12 cellular contexts compared by ENCODE assay signal in the genomic region with DNA sequence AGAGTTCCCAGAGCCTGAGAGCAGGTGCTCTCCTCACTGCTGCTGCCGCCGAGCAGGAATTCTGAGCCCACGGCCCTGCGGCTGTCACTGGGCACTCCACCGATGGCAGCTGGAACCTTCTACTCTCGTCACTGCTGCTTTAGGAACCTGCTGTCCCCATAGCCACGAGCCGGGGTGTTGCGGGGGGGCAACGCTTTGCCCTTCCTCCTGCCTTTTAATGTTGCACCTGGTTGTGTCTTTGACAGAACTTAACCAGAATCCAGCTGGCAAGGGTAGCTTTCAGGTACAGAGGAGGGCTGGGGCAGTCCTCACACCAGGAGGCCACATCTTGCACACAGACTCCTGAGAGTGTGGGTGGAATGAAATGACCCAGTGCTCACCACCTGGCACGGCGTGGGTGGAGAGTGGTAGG. TPM values are rescaled to one million over a fixed set of nuclear protein-coding genes. Genes with fewer than 3 reads are reported as not detected.
DNase-seq lines count a peak whose midpoint lies in the region; ATAC-seq and TF ChIP-seq lines count a peak whose summit lies in the region.
"Had no signal": no experiment of that assay in that cellular context is flagged by ENCODE, and none has a peak within 500 bp of the region (broad histone marks: within the 10 kb centered on the region; RNA-seq: fewer than 3 reads in every experiment).

No MANE protein-coding gene starts in this region.

- peak overlapping the region; percentile 35 for H3K27ac ChIP-seq in endodermal cell (ENCODE audit: low read depth, low read length)
- no peak overlapping the region for H3K27ac ChIP-seq in mammary epithelial cell (ENCODE audit: insufficient read depth, low read depth, low read length)
- H3K27ac ChIP-seq: epithelial cell of prostate, neural progenitor cell had no signal

- in situ Hi-C loops in mammary epithelial cell (cut with MboI; ENCODE audit: low sequenced_read_pairs in 2 of 2) (no loop called here), GM13977 (cut with MboI; ENCODE audit: low pct_unique_long_range_greater_than_20kb, low sequenced_read_pairs, unreplicated experiment) (no loop called here)

- H3K4me3 ChIP-seq in endodermal cell (ENCODE audit: low read length) (no peak overlapping the region), mammary epithelial cell (replicated peaks in 1 of 3; ENCODE audit: insufficient read depth in 1 of 3, low read depth in 2 of 3, low read length in 3 of 3) (no peak overlapping the region)
- H3K4me3 ChIP-seq: neural progenitor cell had no signal

- WGBS in endodermal cell (ENCODE audit: insufficient coverage in 1 of 2, insufficient read length in 1 of 2), 2 experiments = 92 to 96% methylated on average over 6 to 12 of the region's 12 CpGs
- WGBS in mammary epithelial cell (ENCODE audit: low coverage, missing lambda C conversion rate) = 76% methylated on average over 12 of the region's 12 CpGs

- BruUV-seq in mammary epithelial cell (replicated peaks; lab: Mats Ljungman, UMichigan) = no TSS peak

- dilution Hi-C loops in mammary epithelial cell (cut with HindIII; ENCODE audit: low sequenced_read_pairs) = no loop called here

- peaks cover 25% of the 10 kb centered on the region for H3K36me3 Mint-ChIP-seq in stimulated activated naive CD8-positive, alpha-beta T cell treated with anti-CD3 and anti-CD28 coated beads, Interleukin-15, Interleukin-2, amounts not matched to agents 100 ng/mL and 50 ng/mL, for 24 hours (ENCODE audit: low read depth)
- peaks cover 14% of the 10 kb centered on the region for H3K36me3 Mint-ChIP-seq in endodermal cell (ENCODE audit: low read depth)

- peak overlapping the region; percentile 56 for H3K4me3 Mint-ChIP-seq in stimulated activated naive CD8-positive, alpha-beta T cell treated with anti-CD3 and anti-CD28 coated beads, Interleukin-15, Interleukin-2, amounts not matched to agents 100 ng/mL and 50 ng/mL, for 24 hours
- H3K4me3 Mint-ChIP-seq in endodermal cell = no peak overlapping the region
- H3K4me3 Mint-ChIP-seq: neural progenitor cell had no signal

- no peak overlapping the region for H2AFZ ChIP-seq in mammary epithelial cell (ENCODE audit: low read depth, low read length)
- H2AFZ ChIP-seq: neural progenitor cell had no signal

- no peak for ATAC-seq in stimulated activated naive CD8-positive, alpha-beta T cell treated with anti-CD3 and anti-CD28 coated beads, Interleukin-15, Interleukin-2, amounts not matched to agents 100 U/mL and 50 U/mL, for 24 hours

- H3K9me3 ChIP-seq in endodermal cell (ENCODE audit: control insufficient read depth, low read length) (no peaks in the 10 kb centered on the region), mammary epithelial cell (replicated peaks; ENCODE audit: insufficient read depth, low read length) (no peaks in the 10 kb centered on the region)
- H3K9me3 ChIP-seq: BE2C had no signal

- H3K9me3 Mint-ChIP-seq in stimulated activated naive CD8-positive, alpha-beta T cell treated with anti-CD3 and anti-CD28 coated beads, Interleukin-15, Interleukin-2, amounts not matched to agents 100 ng/mL and 50 ng/mL, for 24 hours = no peaks in the 10 kb centered on the region
- no peaks in the 10 kb centered on the region for H3K9me3 Mint-ChIP-seq in endodermal cell
- H3K9me3 Mint-ChIP-seq: neural progenitor cell had no signal

- TF ChIP-seq CTCF in endodermal cell (conservative IDR thresholded peaks at IDR 0.05) (no peak), mammary epithelial cell (conservative IDR thresholded peaks at IDR 0.05 in 1 of 2, IDR thresholded peaks at IDR 0.05 in 1 of 2; ENCODE audit: extremely low read depth in 1 of 2, insufficient read depth in 1 of 2, low read depth in 1 of 2, low read length in 2 of 2) (no peak), GM13977 (IDR thresholded peaks at IDR 0.05; ENCODE audit: extremely low read depth, insufficient read depth, missing control alignments) (no peak)

- peaks cover 94% of the 10 kb centered on the region for H3K79me2 ChIP-seq in mammary epithelial cell (ENCODE audit: insufficient read depth, low read length)

- H3K4me1 ChIP-seq in endodermal cell (ENCODE audit: control insufficient read depth, insufficient read depth, low read length) (peaks cover 2% of the 10 kb centered on the region), mammary epithelial cell (ENCODE audit: insufficient read depth, low read length) (peaks cover 4% of the 10 kb centered on the region)
- H3K4me1 ChIP-seq: BE2C had no signal

- H3K4me1 Mint-ChIP-seq in stimulated activated naive CD8-positive, alpha-beta T cell treated with anti-CD3 and anti-CD28 coated beads, Interleukin-15, Interleukin-2, amounts not matched to agents 100 ng/mL and 50 ng/mL, for 24 hours (ENCODE audit: low read depth) = peaks cover 98% of the 10 kb centered on the region
- H3K4me1 Mint-ChIP-seq in endodermal cell = peaks cover 39% of the 10 kb centered on the region

- H3K27me3 Mint-ChIP-seq in stimulated activated naive CD8-positive, alpha-beta T cell treated with anti-CD3 and anti-CD28 coated beads, Interleukin-15, Interleukin-2, amounts not matched to agents 100 ng/mL and 50 ng/mL, for 24 hours = no peaks in the 10 kb centered on the region
- no peaks in the 10 kb centered on the region for H3K27me3 Mint-ChIP-seq in endodermal cell (ENCODE audit: insufficient read depth)

- H3K36me3 ChIP-seq in endodermal cell (ENCODE audit: control insufficient read depth, insufficient read depth, low read length) = peaks cover 17% of the 10 kb centered on the region
- no peaks in the 10 kb centered on the region for H3K36me3 ChIP-seq in mammary epithelial cell (ENCODE audit: insufficient read depth, low read length)
- H3K36me3 ChIP-seq: BE2C, neural progenitor cell had no signal

- H4K20me1 ChIP-seq in mammary epithelial cell (ENCODE audit: insufficient read depth, low read length) = no peaks in the 10 kb centered on the region

- H3K27me3 ChIP-seq in endodermal cell (ENCODE audit: control insufficient read depth, insufficient read depth, low read length, poor library complexity, severe bottlenecking) (no peaks in the 10 kb centered on the region), mammary epithelial cell (ENCODE audit: insufficient read depth, low read length) (no peaks in the 10 kb centered on the region)
- H3K27me3 ChIP-seq: BE2C, neural progenitor cell had no signal

- DNase-seq in stimulated activated naive CD8-positive, alpha-beta T cell treated with anti-CD3 and anti-CD28 coated beads, Interleukin-15, Interleukin-2, amounts not matched to agents 100 U/mL and 50 U/mL, for 24 hours = no peak
- peak; percentile 81 for DNase-seq in NCI-H2107 treated with DMSO at 0.1 percent for 48 hours (lab: John Stamatoyannopoulos, UW; ENCODE audit: unreplicated experiment)
- DNase-seq in endodermal cell = peak; percentile 32
- DNase-seq in NCI-H446 (lab: John Stamatoyannopoulos, UW) = no peak
- DNase-seq in mammary epithelial cell = no peak
- no peak for DNase-seq in GM13977 (ENCODE audit: low spot score)
- no peak for DNase-seq in HK-2 (ENCODE audit: unreplicated experiment)
- DNase-seq: BE2C, NCI-H1105 treated with DMSO at 0.1 percent for 48 hours had no signal

- intact Hi-C loops in mammary epithelial cell (cut with micrococcal nuclease) = loop anchor here (10.0 kb wide), 1 partner anchor 308 kb away; no protein-coding TSS in a partner anchor

- H3K9ac ChIP-seq in endodermal cell (ENCODE audit: extremely low read depth, low read length, poor library complexity, severe bottlenecking) = no peak overlapping the region
- H3K9ac ChIP-seq in mammary epithelial cell (ENCODE audit: insufficient read depth, low read length) = no peak overlapping the region
- H3K9ac ChIP-seq: neural progenitor cell had no signal

- H3K4me2 ChIP-seq in mammary epithelial cell (ENCODE audit: insufficient read depth, low read depth, low read length) = no peak overlapping the region
- H3K4me2 ChIP-seq: neural progenitor cell had no signal

- CTCF ChIA-PET in mammary epithelial cell (lab: Charles Lee; ENCODE audit: low non-redundant PET) = no interaction called here

- peak overlapping the region; percentile 98 for H3K27ac Mint-ChIP-seq in stimulated activated naive CD8-positive, alpha-beta T cell treated with anti-CD3 and anti-CD28 coated beads, Interleukin-15, Interleukin-2, amounts not matched to agents 100 ng/mL and 50 ng/mL, for 24 hours
- no peak overlapping the region for H3K27ac Mint-ChIP-seq in endodermal cell
- H3K27ac Mint-ChIP-seq: neural progenitor cell had no signal

RNA-seq across cellular contexts. Expression of a gene that starts 32.4 kb away (rescaled TPM):
- total RNA-seq in endodermal cell (10 to 100 TPM; 58.9 to 63.8 TPM), mammary epithelial cell (10 to 100 TPM; 49.2 to 73.2 TPM)
- 58.3 TPM for polyA plus RNA-seq in endodermal cell (2013, experiment 1 of 2)
- polyA plus RNA-seq in endodermal cell (2013, experiment 2 of 2) = 54.9 TPM
- polyA plus RNA-seq in mammary epithelial cell = 48.1 TPM
- polyA minus RNA-seq in mammary epithelial cell = 58.0 TPM

Comparison
In these comparisons a context has a peak if more than half of its experiments do, and no peak if none do; other contexts are left out.
1. DNase-seq: peak in NCI-H2107 treated with DMSO at 0.1 percent for 48 hours (single experiment) and endodermal cell (single experiment); none in stimulated activated naive CD8-positive, alpha-beta T cell treated with anti-CD3 and anti-CD28 coated beads, Interleukin-15, Interleukin-2, amounts not matched to agents 100 U/mL and 50 U/mL, for 24 hours (single experiment), NCI-H446 (0 of 2), mammary epithelial cell (single experiment), GM13977 (single experiment) and HK-2 (single experiment).